In the genomic region with DNA sequence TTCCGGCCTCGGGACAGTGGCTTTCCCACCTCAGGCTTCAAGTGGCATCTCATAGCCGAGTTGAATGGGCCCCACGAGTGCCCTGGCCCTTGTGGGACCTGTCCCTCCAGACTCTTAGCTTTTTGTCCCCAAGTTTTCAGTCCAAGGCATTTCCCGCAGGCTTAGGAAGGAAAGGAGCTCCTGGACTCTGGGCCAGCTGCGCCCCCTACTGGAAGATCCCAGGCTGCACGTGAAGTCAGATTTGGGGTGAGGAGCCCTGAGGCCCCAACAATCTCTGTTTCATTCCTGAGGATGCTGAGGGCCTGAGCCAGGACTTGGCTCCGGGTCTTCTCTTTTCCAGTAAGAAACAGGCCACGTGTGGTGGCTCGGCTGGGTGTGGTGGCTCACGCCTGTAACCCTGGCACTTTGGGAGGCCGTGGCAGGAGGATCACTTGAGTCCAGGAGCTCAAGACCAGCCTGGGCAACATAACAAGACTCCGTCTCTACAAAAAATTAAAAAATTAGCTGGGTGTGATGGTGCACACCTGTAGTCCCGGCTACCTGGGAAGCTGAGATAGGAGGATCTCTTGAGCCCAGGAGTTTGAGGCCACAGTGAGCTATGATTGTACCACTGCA, we compare ENCODE assay signal across 8 cellular contexts.
DNase-seq lines count a peak whose midpoint lies in the region; ATAC-seq and TF ChIP-seq lines count a peak whose summit lies in the region.

No MANE protein-coding gene starts in this region.

- 59% methylated on average over 11 of the region's 14 CpGs for WGBS in suprapubic skin

- peaks cover 6% of the 10 kb centered on the region for H3K27me3 Mint-ChIP-seq in activated T-cell treated with anti-CD3 and anti-CD28 coated beads, Interleukin-2, amount 50 U/mL, for 4 hours (ENCODE audit: low read depth)
- no peaks in the 10 kb centered on the region for H3K27me3 Mint-ChIP-seq in WTC11 (ENCODE audit: low read depth)

- DNase-seq in activated T-cell treated with anti-CD3 and anti-CD28 coated beads for 24 hours (ENCODE audit: low read depth) (peak; percentile 11), NCI-H1048 (lab: John Stamatoyannopoulos, UW) (peak; percentile 30), WTC11 (ENCODE audit: low spot score) (peak; percentile 88), erythroblast (lab: John Stamatoyannopoulos, UW) (peak; percentile 45 to 78), middle frontal gyrus (ENCODE audit: extremely low spot score, low spot score) (peak; percentile 54), suprapubic skin (ENCODE audit: low spot score in 2 of 2) (peak in 1 of 2 donors; percentile 82)
- no peak for DNase-seq in activated T-cell treated with anti-CD3 and anti-CD28 coated beads, Interleukin-2, amount 50 U/mL, for 4 hours
- DNase-seq in stimulated activated naive CD4-positive, alpha-beta T cell treated with Interleukin-2 at 50 U/mL for 16 hours (lab: John Stamatoyannopoulos, UW): no peak

- H3K27me3 ChIP-seq in suprapubic skin: no peaks in the 10 kb centered on the region

- H3K9me3 ChIP-seq in suprapubic skin: no peaks in the 10 kb centered on the region

- H3K27ac Mint-ChIP-seq in WTC11: no peak overlapping the region; the same call in none of the 2 replicates

- TF ChIP-seq POLR2A in erythroblast (IDR thresholded peaks at IDR 0.05; ENCODE audit: low read length) (no peak), suprapubic skin (IDR thresholded peaks at IDR 0.05) (no peak)

- no peak overlapping the region for H3K27ac ChIP-seq in suprapubic skin

- H3K4me1 ChIP-seq in suprapubic skin: peaks cover 21% of the 10 kb centered on the region

- no peak for ATAC-seq in activated T-cell treated with anti-CD3 and anti-CD28 coated beads, Interleukin-2, amount 50 U/mL, for 4 hours
- ATAC-seq in WTC11: peak; percentile 65

- H3K36me3 Mint-ChIP-seq in activated T-cell treated with anti-CD3 and anti-CD28 coated beads, Interleukin-2, amount 50 U/mL, for 4 hours (ENCODE audit: insufficient read depth): no peaks in the 10 kb centered on the region
- H3K36me3 Mint-ChIP-seq in WTC11: peaks cover 6% of the 10 kb centered on the region; the same call in 1 of the 2 replicates

- H3K4me3 Mint-ChIP-seq in activated T-cell treated with anti-CD3 and anti-CD28 coated beads, Interleukin-2, amount 50 U/mL, for 4 hours: no peak overlapping the region
- H3K4me3 Mint-ChIP-seq in WTC11: no peak overlapping the region

- no peaks in the 10 kb centered on the region for H3K4me1 Mint-ChIP-seq in activated T-cell treated with anti-CD3 and anti-CD28 coated beads, Interleukin-2, amount 50 U/mL, for 4 hours (ENCODE audit: low read depth)
- peaks cover 22% of the 10 kb centered on the region for H3K4me1 Mint-ChIP-seq in WTC11

- TF ChIP-seq CTCF in WTC11 (IDR thresholded peaks at IDR 0.05): peak; percentile 91
- peak; percentile 85 to 91 for TF ChIP-seq CTCF in suprapubic skin (IDR thresholded peaks at IDR 0.05)

- no peak for TF ChIP-seq EP300 in suprapubic skin (IDR thresholded peaks at IDR 0.05)

- no peak overlapping the region for H3K4me3 ChIP-seq in suprapubic skin

- CTCF ChIA-PET in WTC11 (lab: Charles Lee): interaction anchor here (0.6 to 18.6 kb wide), 56 partner anchors 9 to 1661 kb away, joined by 3 to 273 read pairs (median 5); a partner anchor contains a TSS

- H3K9me3 Mint-ChIP-seq in activated T-cell treated with anti-CD3 and anti-CD28 coated beads, Interleukin-2, amount 50 U/mL, for 4 hours: no peaks in the 10 kb centered on the region
- H3K9me3 Mint-ChIP-seq in WTC11: no peaks in the 10 kb centered on the region

- H3K36me3 ChIP-seq in suprapubic skin: peaks cover 36% of the 10 kb centered on the region

- POLR2A ChIA-PET in WTC11 (lab: Charles Lee): interaction anchor here (0.5 to 1.5 kb wide), 2 partner anchors 15 to 33 kb away, joined by 4 read pairs; no protein-coding TSS in a partner anchor

TF ChIP-seq in WTC11, 78 proteins besides CTCF, POLR2A, EP300 and RAD21:
- TF ChIP-seq NFE2L1 (CRISPR knock-in tag; IDR thresholded peaks at IDR 0.05): no peak
- no peak for TF ChIP-seq IRF2 (CRISPR knock-in tag; IDR thresholded peaks at IDR 0.05; ENCODE audit: borderline replicate concordance, low read depth)
- TF ChIP-seq, protein P1, sequence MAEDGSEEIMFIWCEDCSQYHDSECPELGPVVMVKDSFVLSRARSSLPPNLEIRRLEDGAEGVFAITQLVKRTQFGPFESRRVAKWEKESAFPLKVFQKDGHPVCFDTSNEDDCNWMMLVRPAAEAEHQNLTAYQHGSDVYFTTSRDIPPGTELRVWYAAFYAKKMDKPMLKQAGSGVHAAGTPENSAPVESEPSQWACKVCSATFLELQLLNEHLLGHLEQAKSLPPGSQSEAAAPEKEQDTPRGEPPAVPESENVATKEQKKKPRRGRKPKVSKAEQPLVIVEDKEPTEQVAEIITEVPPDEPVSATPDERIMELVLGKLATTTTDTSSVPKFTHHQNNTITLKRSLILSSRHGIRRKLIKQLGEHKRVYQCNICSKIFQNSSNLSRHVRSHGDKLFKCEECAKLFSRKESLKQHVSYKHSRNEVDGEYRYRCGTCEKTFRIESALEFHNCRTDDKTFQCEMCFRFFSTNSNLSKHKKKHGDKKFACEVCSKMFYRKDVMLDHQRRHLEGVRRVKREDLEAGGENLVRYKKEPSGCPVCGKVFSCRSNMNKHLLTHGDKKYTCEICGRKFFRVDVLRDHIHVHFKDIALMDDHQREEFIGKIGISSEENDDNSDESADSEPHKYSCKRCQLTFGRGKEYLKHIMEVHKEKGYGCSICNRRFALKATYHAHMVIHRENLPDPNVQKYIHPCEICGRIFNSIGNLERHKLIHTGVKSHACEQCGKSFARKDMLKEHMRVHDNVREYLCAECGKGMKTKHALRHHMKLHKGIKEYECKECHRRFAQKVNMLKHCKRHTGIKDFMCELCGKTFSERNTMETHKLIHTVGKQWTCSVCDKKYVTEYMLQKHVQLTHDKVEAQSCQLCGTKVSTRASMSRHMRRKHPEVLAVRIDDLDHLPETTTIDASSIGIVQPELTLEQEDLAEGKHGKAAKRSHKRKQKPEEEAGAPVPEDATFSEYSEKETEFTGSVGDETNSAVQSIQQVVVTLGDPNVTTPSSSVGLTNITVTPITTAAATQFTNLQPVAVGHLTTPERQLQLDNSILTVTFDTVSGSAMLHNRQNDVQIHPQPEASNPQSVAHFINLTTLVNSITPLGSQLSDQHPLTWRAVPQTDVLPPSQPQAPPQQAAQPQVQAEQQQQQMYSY (CRISPR knock-in tag; IDR thresholded peaks at IDR 0.05): peak; percentile 47; the same call in 1 of the 2 replicates
- TF ChIP-seq MYBL2 (CRISPR knock-in tag; IDR thresholded peaks at IDR 0.05): no peak
- no peak for TF ChIP-seq ETV6 (CRISPR knock-in tag; IDR thresholded peaks at IDR 0.05)
- no peak for TF ChIP-seq ZNF671 (CRISPR knock-in tag; IDR thresholded peaks at IDR 0.05)
TF ChIP-seq in WTC11: peak in this region for 1.

Comparison
In these comparisons a context has a peak if more than half of its experiments do, and no peak if none do; other contexts are left out.
1. DNase-seq: peak in activated T-cell treated with anti-CD3 and anti-CD28 coated beads for 24 hours (single experiment), NCI-H1048 (single experiment), WTC11 (single experiment), erythroblast (2 of 2) and middle frontal gyrus (single experiment); none in activated T-cell treated with anti-CD3 and anti-CD28 coated beads, Interleukin-2, amount 50 U/mL, for 4 hours (single experiment) and stimulated activated naive CD4-positive, alpha-beta T cell treated with Interleukin-2 at 50 U/mL for 16 hours (single experiment).